In the genomic region with DNA sequence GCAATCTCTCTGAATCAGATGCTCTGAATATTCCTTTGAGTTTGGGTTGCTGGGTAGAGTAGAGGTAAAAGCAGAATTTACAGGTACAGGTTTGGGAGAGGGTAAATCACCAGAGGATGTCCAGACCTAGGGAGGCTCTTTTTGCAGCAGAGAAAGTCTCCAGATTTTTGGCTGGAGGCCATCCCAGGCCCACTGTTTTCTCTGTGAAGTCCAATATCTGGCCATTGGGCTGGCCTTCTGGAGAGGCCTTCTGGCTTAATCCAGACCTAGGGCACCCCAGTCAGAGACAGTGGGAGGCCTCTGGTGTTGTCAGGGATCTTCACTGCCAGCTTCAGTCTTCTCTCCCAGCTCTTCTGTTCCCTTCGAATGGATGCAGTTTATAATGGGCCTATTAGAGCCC, we compare ENCODE assay signal across 30 cellular contexts.
"Had no signal": no experiment of that assay in that cellular context is flagged by ENCODE, and none has a peak within 500 bp of the region (broad histone marks: within the 10 kb centered on the region; RNA-seq: fewer than 3 reads in every experiment).

No MANE protein-coding gene starts in this region.

- H3K4me1 Mint-ChIP-seq: activated B cell treated with CpG ODN at 0.5 μM for 24 hours; activated CD4-positive, alpha-beta T cell treated with anti-CD3 and anti-CD28 coated beads for 36 hours; activated CD4-positive, alpha-beta T cell treated with anti-CD3 and anti-CD28 coated beads, Interleukin-2, amount 10 ng/mL, durations not matched to agents 24 days and 14 days; central memory CD8-positive, alpha-beta T cell; T-helper 17 cell had no signal

- H3K36me3 ChIP-seq: brain microvascular endothelial cell, gastrocnemius medialis, heart left ventricle, WERI-Rb-1 had no signal

- H3K27me3 ChIP-seq: brain microvascular endothelial cell, foreskin keratinocyte, gastrocnemius medialis, heart left ventricle had no signal

- ATAC-seq: activated CD4-positive, alpha-beta T cell treated with anti-CD3 and anti-CD28 coated beads for 36 hours; activated T-cell treated with anti-CD3 and anti-CD28 coated beads, Interleukin-2, amount 50 U/mL, for 72 hours; esophagus mucosa; foreskin keratinocyte; gastrocnemius medialis; heart left ventricle; T-helper 17 cell had no signal

- H3K27ac Mint-ChIP-seq: activated B cell treated with CpG ODN at 0.5 μM for 24 hours; activated CD4-positive, alpha-beta memory T cell treated with anti-CD3 and anti-CD28 coated beads for 36 hours; activated CD4-positive, alpha-beta T cell treated with anti-CD3 and anti-CD28 coated beads for 36 hours; activated CD4-positive, alpha-beta T cell treated with anti-CD3 and anti-CD28 coated beads, Interleukin-2, amount 10 ng/mL, durations not matched to agents 24 days and 14 days; activated naive CD8-positive, alpha-beta T cell; activated T-cell treated with anti-CD3 and anti-CD28 coated beads, Interleukin-2, amount 50 U/mL, for 24 hours; activated T-cell treated with anti-CD3 and anti-CD28 coated beads, Interleukin-2, amount 50 U/mL, for 72 hours; T-helper 17 cell; T-helper 2 cell treated with Interferon-gamma antibody and Interleukin-4, amounts not matched to agents 5 μg/mL and 100 μg/mL, for 36 hours had no signal

- H3K4me1 ChIP-seq: foreskin keratinocyte had no signal

- H3K27ac ChIP-seq: brain microvascular endothelial cell, foreskin keratinocyte, gastrocnemius medialis, heart left ventricle, WERI-Rb-1 had no signal

- DNase-seq: activated B cell treated with CpG ODN at 0.5 μM for 24 hours; activated CD4-positive, alpha-beta memory T cell treated with anti-CD3 and anti-CD28 coated beads for 36 hours; activated CD4-positive, alpha-beta T cell treated with anti-CD3 and anti-CD28 coated beads for 36 hours; activated CD4-positive, alpha-beta T cell treated with anti-CD3 and anti-CD28 coated beads, Interleukin-2, amount 10 ng/mL, durations not matched to agents 24 days and 14 days; activated CD4-positive, CD25-positive, alpha-beta regulatory T cell treated with anti-CD3 and anti-CD28 coated beads, Interleukin-2, amount 50 U/mL, for 72 hours; activated CD8-positive, alpha-beta memory T cell treated with anti-CD3 and anti-CD28 coated beads, Interleukin-2, amount 50 U/mL, for 48 hours; activated gamma-delta T cell; activated naive CD4-positive, alpha-beta T cell; activated naive CD4-positive, alpha-beta T cell treated with anti-CD3 and anti-CD28 coated beads, Interleukin-2, amount 50 U/mL, for 16 hours; activated T-cell treated with anti-CD3 and anti-CD28 coated beads for 4 hours; activated T-cell treated with anti-CD3 and anti-CD28 coated beads, Interleukin-2, amount 50 U/mL, for 24 hours; activated T-cell treated with anti-CD3 and anti-CD28 coated beads, Interleukin-2, amount 50 U/mL, for 72 hours; amniotic stem cell; anterior cingulate cortex; brain microvascular endothelial cell; cortex of kidney; dermis blood vessel endothelial cell; effector CD8-positive, alpha-beta T cell; foreskin keratinocyte; gastrocnemius medialis; glutamatergic neuron; heart left ventricle; T-helper 1 cell; T-helper 17 cell; T1000; WERI-Rb-1 had no signal

- H3K4me3 Mint-ChIP-seq: activated B cell treated with CpG ODN at 0.5 μM for 24 hours; activated CD4-positive, alpha-beta memory T cell treated with anti-CD3 and anti-CD28 coated beads for 36 hours; activated CD4-positive, alpha-beta T cell treated with anti-CD3 and anti-CD28 coated beads for 36 hours; activated CD4-positive, alpha-beta T cell treated with anti-CD3 and anti-CD28 coated beads, Interleukin-2, amount 10 ng/mL, durations not matched to agents 24 days and 14 days; activated naive CD8-positive, alpha-beta T cell; activated T-cell treated with anti-CD3 and anti-CD28 coated beads, Interleukin-2, amount 50 U/mL, for 24 hours; activated T-cell treated with anti-CD3 and anti-CD28 coated beads, Interleukin-2, amount 50 U/mL, for 72 hours; central memory CD8-positive, alpha-beta T cell; T-helper 17 cell; T-helper 2 cell treated with Interferon-gamma antibody and Interleukin-4, amounts not matched to agents 5 μg/mL and 100 μg/mL, for 36 hours had no signal

- H3K36me3 Mint-ChIP-seq: activated CD4-positive, alpha-beta memory T cell treated with anti-CD3 and anti-CD28 coated beads for 36 hours; activated naive CD8-positive, alpha-beta T cell had no signal

- H3K4me3 ChIP-seq: gastrocnemius medialis, heart left ventricle had no signal

- H3K9me3 Mint-ChIP-seq: activated CD4-positive, alpha-beta memory T cell treated with anti-CD3 and anti-CD28 coated beads for 36 hours; activated CD4-positive, alpha-beta T cell treated with anti-CD3 and anti-CD28 coated beads, Interleukin-2, amount 10 ng/mL, durations not matched to agents 24 days and 14 days; activated T-cell treated with anti-CD3 and anti-CD28 coated beads, Interleukin-2, amount 50 U/mL, for 24 hours; activated T-cell treated with anti-CD3 and anti-CD28 coated beads, Interleukin-2, amount 50 U/mL, for 72 hours; central memory CD8-positive, alpha-beta T cell; T-helper 2 cell treated with Interferon-gamma antibody and Interleukin-4, amounts not matched to agents 5 μg/mL and 100 μg/mL, for 36 hours had no signal

- H3K9me3 ChIP-seq: gastrocnemius medialis had no signal
